Comparison of ENCODE assay signal across 10 cellular contexts in the genomic region with DNA sequence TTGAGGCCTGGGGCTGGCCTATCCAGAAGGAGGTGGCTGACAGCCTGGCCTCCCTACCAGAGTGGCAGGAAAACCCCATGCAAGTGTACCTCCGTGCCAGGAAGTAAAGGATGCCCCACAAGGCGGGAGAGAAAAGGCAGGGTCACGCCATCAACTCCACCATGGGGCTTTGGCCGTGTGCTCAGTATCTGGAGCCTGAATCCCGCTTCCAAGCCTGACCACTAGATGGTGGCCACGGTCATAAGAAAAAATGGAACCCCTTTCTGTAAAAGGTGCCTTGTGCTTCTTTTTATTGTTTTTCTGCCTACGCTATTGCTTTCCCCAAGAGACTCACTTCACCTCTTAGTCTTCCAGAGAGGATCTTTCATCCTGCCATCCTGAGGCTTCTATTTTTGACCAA. TPM values are rescaled to one million over a fixed set of nuclear protein-coding genes. Genes with fewer than 3 reads are reported as not detected.
DNase-seq lines count a peak whose midpoint lies in the region; ATAC-seq and TF ChIP-seq lines count a peak whose summit lies in the region.
"Not testable (repeated sequence)": the region's sequence is repeated elsewhere in the genome, so short reads cannot be mapped to it uniquely, and the experiment has no call there.
"Had no signal": no experiment of that assay in that cellular context is flagged by ENCODE, and none has a peak within 500 bp of the region (broad histone marks: within the 10 kb centered on the region; RNA-seq: fewer than 3 reads in every experiment).

No MANE protein-coding gene starts in this region.

- H3K4me3 Mint-ChIP-seq in activated T-helper 17 cell treated with anti-CD3 and anti-CD28 coated beads, Interleukin-2, amount 50 U/mL, for 72 hours = not testable (repeated sequence)

- not testable (repeated sequence) for H3K4me3 ChIP-seq in mucosa of descending colon

- H3K4me1 ChIP-seq in mucosa of descending colon (ENCODE audit: low read depth) = not testable (repeated sequence)

- intact Hi-C loops in mucosa of descending colon (cut with DNase I, micrococcal nuclease) = not testable (repeated sequence)

- peak; percentile 72 for ATAC-seq in GM18868 (IDR thresholded peaks at IDR 0.05; ENCODE audit: unreplicated experiment)
- peak; percentile 75 for ATAC-seq in GM21381 (IDR thresholded peaks at IDR 0.05; ENCODE audit: unreplicated experiment)
- ATAC-seq in HG02642 (IDR thresholded peaks at IDR 0.05; ENCODE audit: poor library complexity, unreplicated experiment) = peak; percentile 80
- ATAC-seq in HG03066 (IDR thresholded peaks at IDR 0.05; ENCODE audit: low read depth, unreplicated experiment) = peak; percentile 79
- ATAC-seq in HG03520 (IDR thresholded peaks at IDR 0.05; ENCODE audit: unreplicated experiment) = peak; percentile 85
- peak; percentile 27 for ATAC-seq in activated T-helper 17 cell treated with anti-CD3 and anti-CD28 coated beads, Interleukin-2, amount 50 U/mL, for 72 hours (replicated peaks)
- peak; percentile 61 for ATAC-seq in mucosa of descending colon

- H3K36me3 Mint-ChIP-seq in activated T-helper 17 cell treated with anti-CD3 and anti-CD28 coated beads, Interleukin-2, amount 50 U/mL, for 72 hours (ENCODE audit: low read depth) = peaks cover 52% of the 10 kb centered on the region

- DNase-seq in mucosa of descending colon = not testable (repeated sequence)

- not testable (repeated sequence) for H3K9me3 Mint-ChIP-seq in activated T-helper 17 cell treated with anti-CD3 and anti-CD28 coated beads, Interleukin-2, amount 50 U/mL, for 72 hours

- not testable (repeated sequence) for H3K9me3 ChIP-seq in mucosa of descending colon

- not testable (repeated sequence) for H3K36me3 ChIP-seq in mucosa of descending colon (ENCODE audit: low read depth)

- peaks cover 13% of the 10 kb centered on the region for H3K4me1 Mint-ChIP-seq in activated T-helper 17 cell treated with anti-CD3 and anti-CD28 coated beads, Interleukin-2, amount 50 U/mL, for 72 hours

- not testable (repeated sequence) for H3K27ac Mint-ChIP-seq in activated T-helper 17 cell treated with anti-CD3 and anti-CD28 coated beads, Interleukin-2, amount 50 U/mL, for 72 hours

- H3K27me3 Mint-ChIP-seq in activated T-helper 17 cell treated with anti-CD3 and anti-CD28 coated beads, Interleukin-2, amount 50 U/mL, for 72 hours = not testable (repeated sequence)

- not testable (repeated sequence) for TF ChIP-seq CTCF in mucosa of descending colon (IDR thresholded peaks at IDR 0.05)

RNA-seq across cellular contexts. Expression of gene CTAGE6, which starts 29.9 kb away (rescaled TPM):
- 10 to 100 TPM in 1 of 2 donors, 1 to 10 TPM in 1; 2.3 to 10.0 TPM for total RNA-seq in activated T-helper 17 cell treated with anti-CD3 and anti-CD28 coated beads, Interleukin-2, amount 50 U/mL, for 72 hours
- under 1 TPM; 0.17 to 0.44 (median 0.29) TPM for total RNA-seq in mucosa of descending colon
- total RNA-seq: H4, right atrium auricular region, SK-MEL-5 had no signal

Comparison
In these comparisons a context has a peak if more than half of its experiments do, and no peak if none do; other contexts are left out.
1. ATAC-seq: peak in every context shown above with its lines; median percentile 85 in HG03520; 80 in HG02642; 79 in HG03066; 75 in GM21381; 72 in GM18868; 61 in mucosa of descending colon; 27 in activated T-helper 17 cell treated with anti-CD3 and anti-CD28 coated beads, Interleukin-2, amount 50 U/mL, for 72 hours.